8 cellular contexts compared by ENCODE assay signal in genomic region chr11:47175746-47176327, GRCh38. TPM values are rescaled to one million over a fixed set of nuclear protein-coding genes. Genes with fewer than 3 reads are reported as not detected.
DNase-seq lines count a peak whose midpoint lies in the region; ATAC-seq and TF ChIP-seq lines count a peak whose summit lies in the region.

No MANE protein-coding gene starts in this region.

- H3K36me3 ChIP-seq in BJ (ENCODE audit: control insufficient read depth, insufficient read depth, low read length) (peaks cover 31% of the 10 kb centered on the region), MG63 (peaks cover 63% of the 10 kb centered on the region), mammary epithelial cell (ENCODE audit: insufficient read depth, low read length) (peaks cover 16% of the 10 kb centered on the region)

- H4K20me1 ChIP-seq in mammary epithelial cell (ENCODE audit: insufficient read depth, low read length) = no peaks in the 10 kb centered on the region

- peak overlapping the region; percentile 95 to 99 (median 98) for H3K4me3 Mint-ChIP-seq in naive B cell

- peaks cover 0 to 10% of the 10 kb centered on the region in 2 donors for H3K36me3 Mint-ChIP-seq in naive B cell

- H3K27me3 ChIP-seq in BJ (ENCODE audit: control insufficient read depth, insufficient read depth, low read length) = no peaks in the 10 kb centered on the region
- no peaks in the 10 kb centered on the region for H3K27me3 ChIP-seq in MG63
- no peaks in the 10 kb centered on the region for H3K27me3 ChIP-seq in mammary epithelial cell (ENCODE audit: insufficient read depth, low read length)

- peaks cover 0 to 1% (median 0%) of the 10 kb centered on the region in 7 donors for H3K9me3 Mint-ChIP-seq in naive B cell

- peak overlapping the region; percentile 84 for H3K27ac ChIP-seq in mammary epithelial cell (ENCODE audit: insufficient read depth, low read depth, low read length)

- peak overlapping the region; percentile 92 to 99 (median 96) for H3K27ac Mint-ChIP-seq in naive B cell

- H3K4me1 Mint-ChIP-seq in naive B cell = peaks cover 36 to 58% (median 48%) of the 10 kb centered on the region in 3 donors

- dilution Hi-C loops in mammary epithelial cell (cut with HindIII; ENCODE audit: low sequenced_read_pairs) = no loop called here

- H3K9me3 ChIP-seq in MG63 (no peaks in the 10 kb centered on the region), mammary epithelial cell (replicated peaks; ENCODE audit: insufficient read depth, low read length) (no peaks in the 10 kb centered on the region)

- POLR2A ChIA-PET in BJ (lab: Charles Lee) = no interaction called here

- ATAC-seq in naive B cell (ENCODE audit: low read depth in 2 of 2) (no peak), HG03280 (IDR thresholded peaks at IDR 0.05; ENCODE audit: unreplicated experiment) (no peak), left lobe of liver (no peak)

- peak overlapping the region; percentile 92 for H3K4me2 ChIP-seq in mammary epithelial cell (ENCODE audit: insufficient read depth, low read depth, low read length)

- peak overlapping the region; percentile 90 for H3K9ac ChIP-seq in mammary epithelial cell (ENCODE audit: insufficient read depth, low read length)

- H3K27me3 Mint-ChIP-seq in naive B cell = peaks cover 0 to 4% (median 0%) of the 10 kb centered on the region in 3 donors

- CTCF ChIA-PET in BJ (lab: Yijun Ruan, JAX) (interaction anchor here (1.1 to 2.7 kb wide), 2 partner anchors 13 to 179 kb away, joined by 4 to 11 read pairs; no protein-coding TSS in a partner anchor), mammary epithelial cell (lab: Charles Lee; ENCODE audit: low non-redundant PET) (no interaction called here)

- 19% methylated on average over 14 of the region's 14 CpGs for WGBS in mammary epithelial cell (ENCODE audit: low coverage, missing lambda C conversion rate)

- in situ Hi-C loops in mammary epithelial cell (cut with MboI; ENCODE audit: low sequenced_read_pairs in 2 of 2) = loop anchor here in 1 of 2 donors (10.0 kb wide), 1 partner anchor 179 kb away; the partner anchor contains the start of gene MYBPC3

- H3K79me2 ChIP-seq in mammary epithelial cell (ENCODE audit: insufficient read depth, low read length) = peaks cover 62% of the 10 kb centered on the region

- peak overlapping the region; percentile 80 for H2AFZ ChIP-seq in mammary epithelial cell (ENCODE audit: low read depth, low read length)

- H3K4me1 ChIP-seq in mammary epithelial cell (ENCODE audit: insufficient read depth, low read length) = peaks cover 18% of the 10 kb centered on the region

- intact Hi-C loops in mammary epithelial cell (cut with micrococcal nuclease) = loop anchor here (5.0 to 10.0 kb wide), 2 partner anchors 231 to 279 kb away; partner anchors contain the start of gene SLC39A13

- no TSS peak for BruUV-seq in mammary epithelial cell (replicated peaks; lab: Mats Ljungman, UMichigan)

- no peak for TF ChIP-seq CTCF in BJ (IDR thresholded peaks at IDR 0.05; ENCODE audit: insufficient read depth, low read depth, low read length)
- TF ChIP-seq CTCF in mammary epithelial cell (conservative IDR thresholded peaks at IDR 0.05 in 1 of 2, IDR thresholded peaks at IDR 0.05 in 1 of 2; ENCODE audit: extremely low read depth in 1 of 2, insufficient read depth in 1 of 2, low read depth in 1 of 2, low read length in 2 of 2) = no peak

- DNase-seq in BJ (ENCODE audit: low read depth) (no peak), MG63 (no peak), mammary epithelial cell (peak; percentile 37), naive B cell (no peak), NCI-H2029 (lab: John Stamatoyannopoulos, UW) (no peak), left lobe of liver (ENCODE audit: low spot score) (no peak), NCI-H1105 (lab: John Stamatoyannopoulos, UW) (no peak)

- H3K4me3 ChIP-seq in BJ (ENCODE audit: low read depth, low read length) = peak overlapping the region; percentile 88
- H3K4me3 ChIP-seq in MG63 = peak overlapping the region; percentile 77
- peak overlapping the region; percentile 77 to 89 (median 87) for H3K4me3 ChIP-seq in mammary epithelial cell (replicated peaks in 1 of 3; ENCODE audit: insufficient read depth in 1 of 3, low read depth in 2 of 3, low read length in 3 of 3)

RNA-seq across cellular contexts. Expression of gene ARFGAP2, which starts 0.8 kb away (rescaled TPM):
- 44.8 and 58.1 TPM in 2 replicates for polyA plus RNA-seq in BJ (2011; rRNA removed)
- 48.9 and 64.0 TPM in 2 replicates for polyA minus RNA-seq in BJ (2011; rRNA and poly(A)+ RNA removed)
- 71.0 and 92.8 TPM in 2 replicates for total RNA-seq in MG63 (2014; rRNA removed; shearing (Covaris generic); ENCODE audit: low replicate concordance)
- total RNA-seq in mammary epithelial cell = 100 to 1,000 TPM in 1 of 2 donors, 10 to 100 TPM in 1; 83.0 to 120 TPM
- polyA plus RNA-seq in mammary epithelial cell = 87.5 TPM
- 107 TPM for polyA minus RNA-seq in mammary epithelial cell
- 100 to 1,000 TPM in 3 of 6 donors, 10 to 100 TPM in 3; 87.2 to 127 (median 100) TPM for polyA plus RNA-seq in naive B cell (ENCODE audit: low read depth in 6 of 6)
- total RNA-seq in left lobe of liver = 77.6 TPM

RNA-seq across cellular contexts. Expression of gene PACSIN3, which starts 10.4 kb away (rescaled TPM):
- polyA plus RNA-seq in BJ (2011; rRNA removed) (17.6 and 25.2 TPM in 2 replicates), mammary epithelial cell (39.5 TPM), naive B cell (ENCODE audit: low read depth in 6 of 6) (under 1 TPM in 2 of 6 donors, not detected in 4; 0.41 to 0.49 TPM)
- polyA minus RNA-seq in BJ (2011; rRNA and poly(A)+ RNA removed) = 12.9 and 26.9 TPM in 2 replicates
- 59.8 and 92.5 TPM in 2 replicates for total RNA-seq in MG63 (2014; rRNA removed; shearing (Covaris generic); ENCODE audit: low replicate concordance)
- total RNA-seq in mammary epithelial cell (10 to 100 TPM; 20.7 to 53.4 TPM), left lobe of liver (32.8 TPM)
- polyA minus RNA-seq in mammary epithelial cell = 32.1 TPM

RNA-seq across cellular contexts. Expression of gene DDB2, which starts 38.9 kb away (rescaled TPM):
- polyA plus RNA-seq in BJ (2011; rRNA removed) = 44.9 and 46.5 TPM in 2 replicates
- polyA minus RNA-seq in BJ (2011; rRNA and poly(A)+ RNA removed) = 20.4 and 27.3 TPM in 2 replicates
- 13.9 and 20.0 TPM in 2 replicates for total RNA-seq in MG63 (2014; rRNA removed; shearing (Covaris generic); ENCODE audit: low replicate concordance)
- total RNA-seq in mammary epithelial cell = 100 to 1,000 TPM in 1 of 2 donors, 10 to 100 TPM in 1; 43.0 to 101 TPM
- 94.6 TPM for polyA plus RNA-seq in mammary epithelial cell
- 71.6 TPM for polyA minus RNA-seq in mammary epithelial cell
- 10 to 100 TPM in 5 of 6 donors, 1 to 10 TPM in 1; 6.5 to 25.3 (median 22.9) TPM for polyA plus RNA-seq in naive B cell (ENCODE audit: low read depth in 6 of 6)
- 15.4 TPM for total RNA-seq in left lobe of liver
